ENCODE assay signal across 1 cellular context in genomic region chr2:38505779-38506178, GRCh38.
TF ChIP-seq lines count a peak whose summit lies in the region.

No MANE protein-coding gene starts in this region.

TF ChIP-seq in K562, 482 proteins besides CTCF, POLR2A, EP300 and RAD21:
- no peak for TF ChIP-seq ASH1L (IDR thresholded peaks at IDR 0.05; ENCODE audit: borderline replicate concordance, low read depth, partially characterized antibody)
- TF ChIP-seq BACH1 (tag; IDR thresholded peaks at IDR 0.05), result no peak
- no peak for TF ChIP-seq TAF1 (IDR thresholded peaks at IDR 0.05; ENCODE audit: control insufficient read depth, extremely low read depth, insufficient read depth, low read length, severe bottlenecking)
- no peak for TF ChIP-seq USF1 (CRISPR knock-in tag; IDR thresholded peaks at IDR 0.05)
- TF ChIP-seq TEAD4 (IDR thresholded peaks at IDR 0.05; ENCODE audit: low read length), result no peak
- no peak for TF ChIP-seq TEAD4 (CRISPR knock-in tag; IDR thresholded peaks at IDR 0.05; ENCODE audit: borderline replicate concordance)
- TF ChIP-seq, protein P1, sequence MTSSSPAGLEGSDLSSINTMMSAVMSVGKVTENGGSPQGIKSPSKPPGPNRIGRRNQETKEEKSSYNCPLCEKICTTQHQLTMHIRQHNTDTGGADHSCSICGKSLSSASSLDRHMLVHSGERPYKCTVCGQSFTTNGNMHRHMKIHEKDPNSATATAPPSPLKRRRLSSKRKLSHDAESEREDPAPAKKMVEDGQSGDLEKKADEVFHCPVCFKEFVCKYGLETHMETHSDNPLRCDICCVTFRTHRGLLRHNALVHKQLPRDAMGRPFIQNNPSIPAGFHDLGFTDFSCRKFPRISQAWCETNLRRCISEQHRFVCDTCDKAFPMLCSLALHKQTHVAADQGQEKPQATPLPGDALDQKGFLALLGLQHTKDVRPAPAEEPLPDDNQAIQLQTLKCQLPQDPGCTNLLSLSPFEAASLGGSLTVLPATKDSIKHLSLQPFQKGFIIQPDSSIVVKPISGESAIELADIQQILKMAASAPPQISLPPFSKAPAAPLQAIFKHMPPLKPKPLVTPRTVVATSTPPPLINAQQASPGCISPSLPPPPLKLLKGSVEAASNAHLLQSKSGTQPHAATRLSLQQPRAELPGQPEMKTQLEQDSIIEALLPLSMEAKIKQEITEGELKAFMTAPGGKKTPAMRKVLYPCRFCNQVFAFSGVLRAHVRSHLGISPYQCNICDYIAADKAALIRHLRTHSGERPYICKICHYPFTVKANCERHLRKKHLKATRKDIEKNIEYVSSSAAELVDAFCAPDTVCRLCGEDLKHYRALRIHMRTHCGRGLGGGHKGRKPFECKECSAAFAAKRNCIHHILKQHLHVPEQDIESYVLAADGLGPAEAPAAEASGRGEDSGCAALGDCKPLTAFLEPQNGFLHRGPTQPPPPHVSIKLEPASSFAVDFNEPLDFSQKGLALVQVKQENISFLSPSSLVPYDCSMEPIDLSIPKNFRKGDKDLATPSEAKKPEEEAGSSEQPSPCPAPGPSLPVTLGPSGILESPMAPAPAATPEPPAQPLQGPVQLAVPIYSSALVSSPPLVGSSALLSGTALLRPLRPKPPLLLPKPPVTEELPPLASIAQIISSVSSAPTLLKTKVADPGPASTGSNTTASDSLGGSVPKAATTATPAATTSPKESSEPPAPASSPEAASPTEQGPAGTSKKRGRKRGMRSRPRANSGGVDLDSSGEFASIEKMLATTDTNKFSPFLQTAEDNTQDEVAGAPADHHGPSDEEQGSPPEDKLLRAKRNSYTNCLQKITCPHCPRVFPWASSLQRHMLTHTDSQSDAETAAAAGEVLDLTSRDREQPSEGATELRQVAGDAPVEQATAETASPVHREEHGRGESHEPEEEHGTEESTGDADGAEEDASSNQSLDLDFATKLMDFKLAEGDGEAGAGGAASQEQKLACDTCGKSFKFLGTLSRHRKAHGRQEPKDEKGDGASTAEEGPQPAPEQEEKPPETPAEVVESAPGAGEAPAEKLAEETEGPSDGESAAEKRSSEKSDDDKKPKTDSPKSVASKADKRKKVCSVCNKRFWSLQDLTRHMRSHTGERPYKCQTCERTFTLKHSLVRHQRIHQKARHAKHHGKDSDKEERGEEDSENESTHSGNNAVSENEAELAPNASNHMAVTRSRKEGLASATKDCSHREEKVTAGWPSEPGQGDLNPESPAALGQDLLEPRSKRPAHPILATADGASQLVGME (CRISPR knock-in tag; IDR thresholded peaks at IDR 0.05), result no peak
- no peak for TF ChIP-seq ZZZ3 (IDR thresholded peaks at IDR 0.05)
- no peak for TF ChIP-seq ARID3A (IDR thresholded peaks at IDR 0.05; ENCODE audit: borderline replicate concordance, low read depth, low read length)
- no peak for TF ChIP-seq ZNF316 (IDR thresholded peaks at IDR 0.05)
- TF ChIP-seq KAT2B (IDR thresholded peaks at IDR 0.05; ENCODE audit: low read depth, low read length), result no peak
- TF ChIP-seq, protein P2, sequence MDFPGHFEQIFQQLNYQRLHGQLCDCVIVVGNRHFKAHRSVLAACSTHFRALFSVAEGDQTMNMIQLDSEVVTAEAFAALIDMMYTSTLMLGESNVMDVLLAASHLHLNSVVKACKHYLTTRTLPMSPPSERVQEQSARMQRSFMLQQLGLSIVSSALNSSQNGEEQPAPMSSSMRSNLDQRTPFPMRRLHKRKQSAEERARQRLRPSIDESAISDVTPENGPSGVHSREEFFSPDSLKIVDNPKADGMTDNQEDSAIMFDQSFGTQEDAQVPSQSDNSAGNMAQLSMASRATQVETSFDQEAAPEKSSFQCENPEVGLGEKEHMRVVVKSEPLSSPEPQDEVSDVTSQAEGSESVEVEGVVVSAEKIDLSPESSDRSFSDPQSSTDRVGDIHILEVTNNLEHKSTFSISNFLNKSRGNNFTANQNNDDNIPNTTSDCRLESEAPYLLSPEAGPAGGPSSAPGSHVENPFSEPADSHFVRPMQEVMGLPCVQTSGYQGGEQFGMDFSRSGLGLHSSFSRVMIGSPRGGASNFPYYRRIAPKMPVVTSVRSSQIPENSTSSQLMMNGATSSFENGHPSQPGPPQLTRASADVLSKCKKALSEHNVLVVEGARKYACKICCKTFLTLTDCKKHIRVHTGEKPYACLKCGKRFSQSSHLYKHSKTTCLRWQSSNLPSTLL (IDR thresholded peaks at IDR 0.05), result no peak
- no peak for TF ChIP-seq ZNF347 (CRISPR knock-in tag; IDR thresholded peaks at IDR 0.05; ENCODE audit: low read depth)
- no peak for TF ChIP-seq ZNF274 (IDR thresholded peaks at IDR 0.05; ENCODE audit: borderline replicate concordance, low read depth, low read length)
- no peak for TF ChIP-seq EZH2 (IDR thresholded peaks at IDR 0.05; ENCODE audit: borderline replicate concordance, low read depth, low read length)
- no peak for TF ChIP-seq ZKSCAN1 (IDR thresholded peaks at IDR 0.05; ENCODE audit: low read depth, low read length)
- TF ChIP-seq ZSCAN29 (IDR thresholded peaks at IDR 0.05), result no peak
- no peak for TF ChIP-seq POU5F1 (IDR thresholded peaks at IDR 0.05; ENCODE audit: borderline replicate concordance, low read depth, low read length, partially characterized antibody)
